ENCODE assay signal across 1 cellular context in genomic region chr3:123641505-123641904, GRCh38.
TF ChIP-seq lines count a peak whose summit lies in the region.

No MANE protein-coding gene starts in this region.

TF ChIP-seq in IMR-90, 13 proteins besides CTCF, POLR2A, EP300 and RAD21:
- TF ChIP-seq FOS (IDR thresholded peaks at IDR 0.05; ENCODE audit: low read depth, low read length) (no peak), MAZ (IDR thresholded peaks at IDR 0.05; ENCODE audit: borderline replicate concordance, low read depth, low read length) (no peak), RFX5 (IDR thresholded peaks at IDR 0.05; ENCODE audit: low read depth, low read length) (no peak), RCOR1 (IDR thresholded peaks at IDR 0.05; ENCODE audit: insufficient replicate concordance, low read length) (no peak), CHD1 (IDR thresholded peaks at IDR 0.05; ENCODE audit: low read depth, low read length) (no peak), MXI1 (IDR thresholded peaks at IDR 0.05; ENCODE audit: borderline replicate concordance, low read depth, low read length) (no peak)
TF ChIP-seq in IMR-90: peak in this region for 0.
